Comparison of ENCODE assay signal across 12 cellular contexts in the genomic region with DNA sequence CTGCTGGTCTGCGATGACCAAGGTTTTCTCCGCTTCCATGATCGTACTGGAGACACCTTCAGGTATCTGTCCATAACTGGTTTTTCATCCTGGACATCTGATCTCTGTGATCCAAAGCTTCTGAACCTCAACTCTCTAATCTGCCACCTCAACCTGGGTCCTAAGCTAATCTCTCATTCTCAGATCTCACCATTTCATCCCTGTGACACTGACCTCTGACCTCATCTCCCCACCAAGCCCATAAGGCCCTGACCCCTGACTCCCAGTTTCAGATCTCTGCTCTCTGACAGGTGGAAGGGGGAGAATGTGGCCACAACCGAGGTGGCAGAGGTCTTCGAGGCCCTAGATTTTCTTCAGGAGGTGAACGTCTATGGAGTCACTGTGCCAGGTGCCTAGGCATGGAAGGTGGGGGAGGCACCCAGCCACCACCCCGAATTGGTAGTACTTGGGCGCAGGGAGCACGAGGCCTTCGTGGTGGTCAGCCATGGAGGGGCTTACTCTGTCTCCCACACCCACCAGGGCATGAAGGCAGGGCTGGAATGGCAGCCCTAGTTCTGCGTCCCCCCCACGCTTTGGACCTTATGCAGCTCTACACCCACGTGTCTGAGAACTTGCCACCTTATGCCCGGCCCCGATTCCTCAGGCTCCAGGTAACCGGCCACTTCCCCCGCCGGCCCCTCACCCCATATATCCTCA.
"Had no signal": no experiment of that assay in that cellular context is flagged by ENCODE, and none has a peak within 500 bp of the region (broad histone marks: within the 10 kb centered on the region; RNA-seq: fewer than 3 reads in every experiment).

No MANE protein-coding gene starts in this region.

- H3K27ac Mint-ChIP-seq: activated T-helper 17 cell treated with anti-CD3 and anti-CD28 coated beads, Interleukin-2, amount 50 U/mL, for 72 hours had no signal

- H3K9me3 ChIP-seq: esophagus squamous epithelium, transverse colon had no signal

- ATAC-seq: activated T-helper 17 cell treated with anti-CD3 and anti-CD28 coated beads, Interleukin-2, amount 50 U/mL, for 72 hours; T-cell had no signal

- H3K4me3 ChIP-seq: esophagus squamous epithelium, SK-N-MC, transverse colon had no signal

- H3K9me3 Mint-ChIP-seq: activated T-helper 17 cell treated with anti-CD3 and anti-CD28 coated beads, Interleukin-2, amount 50 U/mL, for 72 hours; T-cell had no signal

- H3K4me3 Mint-ChIP-seq: activated T-helper 17 cell treated with anti-CD3 and anti-CD28 coated beads, Interleukin-2, amount 50 U/mL, for 72 hours; T-cell had no signal

- FAIRE-seq: endometrium had no signal

- H3K27ac ChIP-seq: brain microvascular endothelial cell, esophagus squamous epithelium, SK-N-MC, transverse colon had no signal

- H3K27me3 Mint-ChIP-seq: activated T-helper 17 cell treated with anti-CD3 and anti-CD28 coated beads, Interleukin-2, amount 50 U/mL, for 72 hours; T-cell had no signal

- H3K36me3 ChIP-seq: brain microvascular endothelial cell, transverse colon had no signal

- H3K27me3 ChIP-seq: brain microvascular endothelial cell, esophagus squamous epithelium, transverse colon had no signal

- DNase-seq: activated CD4-positive, alpha-beta T cell treated with anti-CD3 and anti-CD28 coated beads for 48 hours; activated naive CD4-positive, alpha-beta T cell treated with anti-CD3 and anti-CD28 coated beads, Interleukin-2, amount 50 U/mL, for 16 hours; amniotic stem cell; brain microvascular endothelial cell; esophagus squamous epithelium; foreskin fibroblast; glutamatergic neuron; T-cell; transverse colon had no signal
